In the genomic region with DNA sequence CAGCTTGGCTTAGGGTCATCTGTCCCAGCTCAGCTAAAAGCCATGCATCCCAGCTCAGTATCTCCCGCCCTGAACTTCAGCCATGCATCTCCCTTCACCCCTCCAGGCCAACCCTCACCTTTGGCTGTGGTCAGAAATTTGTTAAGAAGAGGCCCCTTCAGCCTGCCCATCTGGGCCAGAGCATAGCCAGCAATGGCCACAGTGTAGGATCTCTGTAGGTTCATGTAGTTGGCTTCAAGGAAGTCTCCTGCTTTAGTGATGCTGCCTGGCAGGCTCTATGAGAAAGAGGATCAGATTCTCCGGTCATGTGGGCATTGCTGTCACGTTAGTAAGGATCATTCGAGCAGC, we compare ENCODE assay signal across 23 cellular contexts. TPM values are rescaled to one million over a fixed set of nuclear protein-coding genes. Genes with fewer than 3 reads are reported as not detected.
"Had no signal": no experiment of that assay in that cellular context is flagged by ENCODE, and none has a peak within 500 bp of the region (broad histone marks: within the 10 kb centered on the region; RNA-seq: fewer than 3 reads in every experiment).

No MANE protein-coding gene starts in this region.

- H3K27me3 Mint-ChIP-seq: activated CD8-positive, alpha-beta T cell treated with anti-CD3 and anti-CD28 coated beads for 36 hours; activated naive CD4-positive, alpha-beta T cell treated with anti-CD3 and anti-CD28 coated beads, Interleukin-2, amount 50 U/mL, for 24 hours had no signal

- H3K9me3 Mint-ChIP-seq: activated naive CD4-positive, alpha-beta T cell treated with anti-CD3 and anti-CD28 coated beads, Interleukin-2, amount 50 U/mL, for 24 hours had no signal

- H3K4me3 Mint-ChIP-seq: activated CD8-positive, alpha-beta T cell treated with anti-CD3 and anti-CD28 coated beads for 36 hours; activated naive CD4-positive, alpha-beta T cell treated with anti-CD3 and anti-CD28 coated beads, Interleukin-2, amount 50 U/mL, for 24 hours; activated T-cell treated with anti-CD3 and anti-CD28 coated beads, Interleukin-2, amount 50 U/mL, for 72 hours; T-helper 1 cell treated with Interleukin-12 subunit alpha and Interleukin-12 subunit beta and Interleukin-4 antibody, amounts not matched to agents 30 μg/mL and 1 μg/mL, for 36 hours had no signal

- H3K4me3 ChIP-seq: cardiac muscle cell had no signal

- H3K27ac Mint-ChIP-seq: activated CD8-positive, alpha-beta T cell treated with anti-CD3 and anti-CD28 coated beads for 36 hours; activated naive CD4-positive, alpha-beta T cell treated with anti-CD3 and anti-CD28 coated beads, Interleukin-2, amount 50 U/mL, for 24 hours; activated T-cell treated with anti-CD3 and anti-CD28 coated beads, Interleukin-2, amount 50 U/mL, for 72 hours; T-helper 1 cell treated with Interleukin-12 subunit alpha and Interleukin-12 subunit beta and Interleukin-4 antibody, amounts not matched to agents 30 μg/mL and 1 μg/mL, for 36 hours had no signal

- DNase-seq: activated CD4-positive, alpha-beta T cell treated with anti-CD3 and anti-CD28 coated beads for 4 hours; activated CD8-positive, alpha-beta memory T cell treated with anti-CD3 and anti-CD28 coated beads, Interleukin-2, amount 50 U/mL, for 4 hours; activated CD8-positive, alpha-beta T cell treated with anti-CD3 and anti-CD28 coated beads for 36 hours; activated effector memory CD4-positive, alpha-beta T cell treated with Interleukin-2 at 50 U/mL for 16 hours; activated naive CD4-positive, alpha-beta T cell; activated T-cell treated with anti-CD3 and anti-CD28 coated beads, Interleukin-2, amount 50 U/mL, for 72 hours; amygdala; brain microvascular endothelial cell; cerebellar nuclear complex; NCI-H1048; NCI-H146; NCI-H187 treated with DMSO at 0.1 percent for 48 hours; NCI-H2081 treated with DMSO at 0.1 percent for 48 hours; NCI-H446; NCI-H524; PC-3; SHP77 had no signal

- H3K36me3 ChIP-seq: brain microvascular endothelial cell, cardiac muscle cell had no signal

- H3K27ac ChIP-seq: brain microvascular endothelial cell, cardiac muscle cell had no signal

- H3K36me3 Mint-ChIP-seq: activated naive CD4-positive, alpha-beta T cell treated with anti-CD3 and anti-CD28 coated beads, Interleukin-2, amount 50 U/mL, for 24 hours had no signal

- H3K27me3 ChIP-seq: brain microvascular endothelial cell, cardiac muscle cell had no signal

- ATAC-seq: PC-3 had no signal

RNA-seq across cellular contexts. Expression of a gene that starts 16.6 kb away (rescaled TPM):
- total RNA-seq: cardiac muscle cell, LHCN-M2, M059J, PC-3, SK-MEL-5 had no signal
- polyA plus RNA-seq: cardiac muscle cell had no signal

RNA-seq across cellular contexts. Expression of a gene that starts 33.8 kb away (rescaled TPM):
- total RNA-seq: SK-MEL-5 had no signal
